ENCODE assay signal across 8 cellular contexts in the genomic region with DNA sequence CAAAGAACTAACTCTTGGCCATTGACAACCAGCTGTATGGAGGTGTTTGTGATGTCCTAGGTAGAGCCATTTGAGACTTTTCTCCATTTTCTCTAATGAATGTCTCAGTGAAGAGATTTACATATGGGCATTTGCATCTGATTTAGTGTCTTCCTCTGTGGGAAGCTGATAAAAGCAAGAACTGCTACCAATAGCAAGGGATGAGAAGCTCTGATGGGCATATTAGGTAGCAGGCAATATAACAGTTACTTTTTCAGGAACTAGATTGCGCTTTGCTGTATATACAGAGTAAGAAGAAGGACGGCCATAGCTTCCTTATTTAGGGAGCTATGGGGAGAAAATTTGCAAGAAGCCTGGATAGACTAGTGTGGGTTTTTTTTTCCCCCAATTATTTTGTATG.
A peak's percentile ranks its signal among the peaks of the same experiment; 100 is the strongest.
DNase-seq lines count a peak whose midpoint lies in the region; ATAC-seq and TF ChIP-seq lines count a peak whose summit lies in the region.
"Not testable (repeated sequence)": the region's sequence is repeated elsewhere in the genome, so short reads cannot be mapped to it uniquely, and the experiment has no call there.

No MANE protein-coding gene starts in this region.

- H3K36me3 Mint-ChIP-seq in mesothelial cell of epicardium, result not testable (repeated sequence)

- peak overlapping the region in 1 of 2 donors; percentile 37 for H3K9ac ChIP-seq in duodenal mucosa (ENCODE audit: low read depth in 1 of 2, low read length in 2 of 2)
- H3K9ac ChIP-seq in parathyroid adenoma, result not testable (repeated sequence)

- H3K4me2 ChIP-seq in parathyroid adenoma (ENCODE audit: low read length), result not testable (repeated sequence)

- not testable (repeated sequence) for TF ChIP-seq EP300 in stomach (IDR thresholded peaks at IDR 0.05)

- H2AFZ ChIP-seq in parathyroid adenoma, result not testable (repeated sequence)

- intact Hi-C loops in heart right ventricle (cut with DNase I); stomach (cut with DNase I; ENCODE audit: low total_unique reads); upper lobe of right lung (cut with DNase I): not testable (repeated sequence)

- not testable (repeated sequence) for H3K4me1 ChIP-seq in Peyer's patch; duodenal mucosa (ENCODE audit: control insufficient read depth in 1 of 2, insufficient read depth in 2 of 2, low read length in 2 of 2); parathyroid adenoma
- peaks cover 5 to 68% (median 43%) of the 10 kb centered on the region in 9 donors for H3K4me1 ChIP-seq in heart right ventricle
- H3K4me1 ChIP-seq in stomach, result peaks cover 0 to 23% (median 13%) of the 10 kb centered on the region in 4 donors
- H3K4me1 ChIP-seq in upper lobe of right lung, result peaks cover 18% of the 10 kb centered on the region

- peak overlapping the region; percentile 46 to 88 (median 61) for H3K27ac ChIP-seq in Peyer's patch
- H3K27ac ChIP-seq in duodenal mucosa (ENCODE audit: low read depth, low read length), result peak overlapping the region; percentile 63
- H3K27ac ChIP-seq in heart right ventricle, result peak overlapping the region in 8 of 10 donors; percentile 54 to 82 (median 79)
- peak overlapping the region; percentile 85 for H3K27ac ChIP-seq in parathyroid adenoma
- H3K27ac ChIP-seq in stomach, result peak overlapping the region in 4 of 5 donors; percentile 78 to 88 (median 82)
- peak overlapping the region; percentile 63 for H3K27ac ChIP-seq in upper lobe of right lung

- H3K4me3 ChIP-seq in Peyer's patch (peak overlapping the region; percentile 12 to 45 (median 18)), duodenal mucosa (ENCODE audit: low read depth in 1 of 2, low read length in 2 of 2) (peak overlapping the region in 1 of 2 donors; percentile 55), heart right ventricle (peak overlapping the region in 7 of 10 donors; percentile 21 to 50 (median 46)), parathyroid adenoma (ENCODE audit: low read depth, low read length) (peak overlapping the region; percentile 32), stomach (peak overlapping the region; percentile 33 to 46 (median 38)), upper lobe of right lung (peak overlapping the region; percentile 45)

- TF ChIP-seq CTCF in Peyer's patch (IDR thresholded peaks at IDR 0.05); heart right ventricle (IDR thresholded peaks at IDR 0.05); mesothelial cell of epicardium (IDR thresholded peaks at IDR 0.05; ENCODE audit: unreplicated experiment); parathyroid adenoma (IDR thresholded peaks at IDR 0.05); stomach (IDR thresholded peaks at IDR 0.05); upper lobe of right lung (IDR thresholded peaks at IDR 0.05): not testable (repeated sequence)

- not testable (repeated sequence) for H3K27me3 Mint-ChIP-seq in mesothelial cell of epicardium (ENCODE audit: low read depth)

- WGBS in heart right ventricle, 2 donors, result 68 to 83% methylated on average over 2 of the region's 2 CpGs
- WGBS in stomach, 5 donors, result 62 to 89% (median 88%) methylated on average over 2 of the region's 2 CpGs

- H3K9me3 Mint-ChIP-seq in mesothelial cell of epicardium, result not testable (repeated sequence)

- DNase-seq in CD1c-positive myeloid dendritic cell (ENCODE audit: extremely low spot score), result peak; percentile 38
- DNase-seq in Peyer's patch; heart right ventricle; mesothelial cell of epicardium (ENCODE audit: low spot score in 2 of 2, unreplicated experiment in 2 of 2); stomach; upper lobe of right lung: not testable (repeated sequence)

- H3K27ac Mint-ChIP-seq in mesothelial cell of epicardium, result peak overlapping the region; percentile 98

- H3K4me1 Mint-ChIP-seq in mesothelial cell of epicardium, result peaks cover 54% of the 10 kb centered on the region

- peak overlapping the region; percentile 75 for H3K4me3 Mint-ChIP-seq in mesothelial cell of epicardium

- not testable (repeated sequence) for H3K36me3 ChIP-seq in Peyer's patch; duodenal mucosa (ENCODE audit: control insufficient read depth in 1 of 2, insufficient read depth in 2 of 2, low read length in 2 of 2); heart right ventricle; parathyroid adenoma (ENCODE audit: control insufficient read depth, insufficient read depth, low read length); stomach; upper lobe of right lung

- H3K27me3 ChIP-seq in Peyer's patch; duodenal mucosa (ENCODE audit: control insufficient read depth in 1 of 2, insufficient read depth in 2 of 2, low read length in 2 of 2); heart right ventricle; parathyroid adenoma (ENCODE audit: control insufficient read depth, insufficient read depth, low read length); stomach; upper lobe of right lung: not testable (repeated sequence)

- not testable (repeated sequence) for ATAC-seq in heart right ventricle, upper lobe of right lung

- not testable (repeated sequence) for TF ChIP-seq POLR2A in Peyer's patch (IDR thresholded peaks at IDR 0.05); stomach (IDR thresholded peaks at IDR 0.05)

- H3K9me3 ChIP-seq in Peyer's patch; duodenal mucosa (ENCODE audit: control insufficient read depth in 1 of 2, low read length in 2 of 2); heart right ventricle; parathyroid adenoma (ENCODE audit: control insufficient read depth, low read length); stomach; upper lobe of right lung: not testable (repeated sequence)

- not testable (repeated sequence) for H3K79me2 ChIP-seq in parathyroid adenoma
